ENCODE assay signal across 25 cellular contexts in the genomic region with DNA sequence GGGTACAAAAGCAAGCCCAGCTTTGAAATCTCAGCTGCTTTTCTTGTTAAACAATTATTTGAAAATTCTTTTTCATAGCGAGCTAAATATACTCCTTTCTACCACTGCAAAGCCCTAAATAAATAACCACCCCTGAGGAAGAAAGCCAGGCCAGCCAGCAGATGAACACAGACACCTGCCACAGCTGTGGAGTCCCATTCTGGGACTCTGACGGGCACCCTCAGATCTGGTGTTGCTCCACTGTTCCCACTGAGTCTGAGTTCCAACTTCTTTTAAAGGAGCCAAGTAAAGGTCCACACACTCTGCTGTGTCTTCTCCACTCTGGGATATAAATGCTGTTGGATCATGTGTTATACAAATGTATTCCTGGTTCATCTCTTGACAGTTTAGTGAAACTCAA.
"Had no signal": no experiment of that assay in that cellular context is flagged by ENCODE, and none has a peak within 500 bp of the region (broad histone marks: within the 10 kb centered on the region; RNA-seq: fewer than 3 reads in every experiment).

No MANE protein-coding gene starts in this region.

- H3K4me2 ChIP-seq: PC-9 had no signal

- H3K27me3 ChIP-seq: SJCRH30 had no signal

- H2AFZ ChIP-seq: PC-9 had no signal

- H3K4me1 ChIP-seq: SJCRH30 had no signal

- ATAC-seq: Panc1, Right ventricle myocardium inferior, SK-N-SH treated with all-trans-retinoic acid at 6 μM for 48 hours had no signal

- H3K4me3 ChIP-seq: MG63, PC-9, SJCRH30, SK-N-MC had no signal

- H3K27ac ChIP-seq: PC-9, RWPE1, SJCRH30, SK-N-MC had no signal

- H3K9me3 ChIP-seq: MG63, SJCRH30 had no signal

- DNase-seq: Kasumi-1, KG1, MG63, NCI-H1092, NCI-H1105, NCI-H1417 treated with DMSO at 0.1 percent for 48 hours, NCI-H1436 treated with DMSO at 0.1 percent for 48 hours, NCI-H1694 treated with DMSO at 0.1 percent for 48 hours, NCI-H187 treated with DMSO at 0.1 percent for 48 hours, NCI-H2029, NCI-H2081, NCI-H2227 treated with DMSO at 0.1 percent for 48 hours, NCI-H345, NCI-H446, NCI-H524 treated with DMSO at 0.1 percent for 48 hours, NCI-H526 treated with DMSO at 0.1 percent for 48 hours, NCI-H774, PC-9, SIG-M5, SJCRH30 had no signal

- H3K36me3 ChIP-seq: MG63, SJCRH30 had no signal
